ENCODE assay signal across 8 cellular contexts in genomic region chr1:151340870-151341754, GRCh38. TPM values are rescaled to one million over a fixed set of nuclear protein-coding genes. Genes with fewer than 3 reads are reported as not detected.
A peak's percentile ranks its signal among the peaks of the same experiment; 100 is the strongest.
DNase-seq lines count a peak whose midpoint lies in the region; ATAC-seq and TF ChIP-seq lines count a peak whose summit lies in the region.

No MANE protein-coding gene starts in this region.

- TF ChIP-seq CTCF in Caco-2 (IDR thresholded peaks at IDR 0.05; ENCODE audit: insufficient read depth in 1 of 2, low read depth in 1 of 2, low read length in 1 of 2, severe bottlenecking in 1 of 2, unreplicated experiment in 1 of 2): peak; percentile 63 to 69
- TF ChIP-seq CTCF in choroid plexus epithelial cell (conservative IDR thresholded peaks at IDR 0.05; ENCODE audit: low read depth, low read length): peak; percentile 72

- intact Hi-C loops in Caco-2 (cut with micrococcal nuclease; ENCODE audit: unreplicated experiment): loop anchor here (1.0 to 10.0 kb wide), 3 partner anchors 40 to 145 kb away; partner anchors contain the start of gene PSMB4

- H3K4me1 Mint-ChIP-seq in Caco-2 (ENCODE audit: low read depth, unreplicated experiment): peaks cover 8% of the 10 kb centered on the region

- H3K27me3 Mint-ChIP-seq in Caco-2 (ENCODE audit: insufficient read depth, unreplicated experiment): no peaks in the 10 kb centered on the region

- no peaks in the 10 kb centered on the region for H3K9me3 ChIP-seq in Caco-2

- ATAC-seq in HG02610 (IDR thresholded peaks at IDR 0.05; ENCODE audit: unreplicated experiment) (peak; percentile 43), HG03469 (IDR thresholded peaks at IDR 0.05; ENCODE audit: unreplicated experiment) (no peak)

- H3K4me3 Mint-ChIP-seq in Caco-2 (ENCODE audit: unreplicated experiment): no peak overlapping the region

- no peaks in the 10 kb centered on the region for H3K36me3 ChIP-seq in Caco-2 (ENCODE audit: control insufficient read depth, insufficient read depth, low read length)

- no peaks in the 10 kb centered on the region for H3K9me3 Mint-ChIP-seq in Caco-2 (ENCODE audit: unreplicated experiment)

- H3K4me3 ChIP-seq in Caco-2 (ENCODE audit: low read depth, low read length): no peak overlapping the region
- no peak overlapping the region for H3K4me3 ChIP-seq in choroid plexus epithelial cell (ENCODE audit: low read depth, low read length)

- POLR2A ChIA-PET in Caco-2 (lab: Charles Lee): interaction anchor here (0.6 to 1.3 kb wide), 3 partner anchors 13 to 208 kb away, joined by 4 to 5 read pairs (median 5); partner anchors contain the start of gene PI4KB

- H3K27ac Mint-ChIP-seq in Caco-2 (ENCODE audit: unreplicated experiment): peak overlapping the region; percentile 7

- CTCF ChIA-PET in Caco-2 (lab: Charles Lee): interaction anchor here (0.6 to 3.5 kb wide), 19 partner anchors 9 to 394 kb away, joined by 3 to 125 read pairs (median 4); partner anchors contain the start of genes PI4KB, PSMD4 and ZNF687

- no peaks in the 10 kb centered on the region for H3K27me3 ChIP-seq in Caco-2 (replicated peaks; ENCODE audit: control insufficient read depth, insufficient read depth, low read length)

- DNase-seq in Caco-2: peak; percentile 68 to 74
- peak; percentile 82 for DNase-seq in NCI-H2171 treated with DMSO at 0.1 percent for 48 hours (lab: John Stamatoyannopoulos, UW)
- DNase-seq in UCSD-AML1 (lab: John Stamatoyannopoulos, UW; ENCODE audit: unreplicated experiment): peak; percentile 23
- peak; percentile 93 for DNase-seq in choroid plexus epithelial cell (ENCODE audit: low read depth)
- peak; percentile 77 for DNase-seq in kidney tubule cell (ENCODE audit: low spot score)
- peak in 2 of 3 donors; percentile 19 to 48 for DNase-seq in stimulated activated CD4-positive, alpha-beta T cell treated with anti-CD3 and anti-CD28 coated beads, TNF-alpha, amount 100 ng/mL, for 48 hours (ENCODE audit: low read depth in 3 of 3)

- no peaks in the 10 kb centered on the region for H3K36me3 Mint-ChIP-seq in Caco-2 (ENCODE audit: insufficient read depth, unreplicated experiment)

- no peaks in the 10 kb centered on the region for H3K4me1 ChIP-seq in Caco-2

- no TSS peak for BruUV-seq in Caco-2 (replicated peaks; lab: Mats Ljungman, UMichigan)

RNA-seq across cellular contexts. Expression of gene RFX5, which starts 5.9 kb away (rescaled TPM):
- total RNA-seq in Caco-2 (2022): 23.3 and 25.0 TPM in 2 replicates

RNA-seq across cellular contexts. Expression of gene PI4KB, which starts 13.9 kb away (rescaled TPM):
- 49.7 and 52.7 TPM in 2 replicates for total RNA-seq in Caco-2 (2022)

RNA-seq across cellular contexts. Expression of gene SELENBP1, which starts 31.4 kb away (rescaled TPM):
- 18.5 and 18.7 TPM in 2 replicates for total RNA-seq in Caco-2 (2022)

RNA-seq across cellular contexts. Expression of gene PSMB4, which starts 58.3 kb away (rescaled TPM):
- 330 and 362 TPM in 2 replicates for total RNA-seq in Caco-2 (2022)

RNA-seq across cellular contexts. Expression of gene ZNF687, which starts 59.0 kb away (rescaled TPM):
- total RNA-seq in Caco-2 (2022): 23.9 and 30.2 TPM in 2 replicates

Comparison
In these comparisons a context has a peak if more than half of its experiments do, and no peak if none do; other contexts are left out.
1. DNase-seq: peak in every context shown above with its lines; median percentile 93 in choroid plexus epithelial cell; 82 in NCI-H2171 treated with DMSO at 0.1 percent for 48 hours; 77 in kidney tubule cell; 71 in Caco-2; 34 in stimulated activated CD4-positive, alpha-beta T cell treated with anti-CD3 and anti-CD28 coated beads, TNF-alpha, amount 100 ng/mL, for 48 hours; 23 in UCSD-AML1.